Comparison of ENCODE assay signal across 20 cellular contexts in the genomic region with DNA sequence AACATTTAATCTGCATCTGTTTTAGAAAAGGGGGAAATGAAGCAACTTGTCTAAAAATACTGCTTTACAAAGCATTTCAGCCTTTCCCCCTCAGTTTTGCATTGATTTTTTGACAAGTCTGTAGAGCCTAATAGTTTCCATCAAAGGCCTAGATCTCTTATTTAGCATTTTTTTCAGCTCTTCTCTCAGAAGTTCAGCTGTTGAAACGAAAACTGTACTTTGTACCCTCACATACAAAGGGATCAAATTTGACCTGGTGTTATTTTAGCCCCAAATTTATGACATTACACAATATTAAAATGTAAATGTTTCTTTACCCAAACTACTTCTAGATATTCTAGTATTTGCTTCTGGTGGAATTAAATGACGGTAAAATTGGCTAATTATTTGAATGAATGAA. TPM values are rescaled to one million over a fixed set of nuclear protein-coding genes. Genes with fewer than 3 reads are reported as not detected.
DNase-seq lines count a peak whose midpoint lies in the region; ATAC-seq and TF ChIP-seq lines count a peak whose summit lies in the region.
"Had no signal": no experiment of that assay in that cellular context is flagged by ENCODE, and none has a peak within 500 bp of the region (broad histone marks: within the 10 kb centered on the region; RNA-seq: fewer than 3 reads in every experiment).

No MANE protein-coding gene starts in this region.

- H3K27me3 ChIP-seq in liver (ENCODE audit: control insufficient read depth in 4 of 4, insufficient read depth in 4 of 4, low read length in 3 of 4), result no peaks in the 10 kb centered on the region

- H3K27me3 Mint-ChIP-seq in natural killer cell (ENCODE audit: low read depth in 2 of 2), result no peaks in the 10 kb centered on the region
- H3K27me3 Mint-ChIP-seq in natural killer cell treated with Interleukin-12 subunit alpha and Interleukin-12 subunit beta and Interleukin-15 and Interleukin-18, amount 100 ng/mL, for 72 hours, result no peaks in the 10 kb centered on the region

- peaks cover 3 to 33% (median 19%) of the 10 kb centered on the region in 4 donors for H3K4me1 ChIP-seq in liver (ENCODE audit: control insufficient read depth in 4 of 4, insufficient read depth in 4 of 4, low read length in 3 of 4)

- H3K4me3 ChIP-seq in SK-N-MC, result peak overlapping the region; percentile 20; the same call in 1 of the 2 replicates
- no peak overlapping the region for H3K4me3 ChIP-seq in liver (ENCODE audit: low read depth in 1 of 3, low read length in 3 of 3)

- H3K4me1 Mint-ChIP-seq in natural killer cell, result peaks cover 45 to 58% of the 10 kb centered on the region in 2 donors
- H3K4me1 Mint-ChIP-seq in natural killer cell treated with Interleukin-12 subunit alpha and Interleukin-12 subunit beta and Interleukin-15 and Interleukin-18, amount 100 ng/mL, for 72 hours (ENCODE audit: low read depth in 2 of 2), result peaks cover 16 to 22% of the 10 kb centered on the region in 2 donors

- H3K36me3 Mint-ChIP-seq in natural killer cell, result peaks cover 34% of the 10 kb centered on the region
- peaks cover 22% of the 10 kb centered on the region for H3K36me3 Mint-ChIP-seq in natural killer cell treated with Interleukin-12 subunit alpha and Interleukin-12 subunit beta and Interleukin-15 and Interleukin-18, amount 100 ng/mL, for 72 hours

- H3K9me3 Mint-ChIP-seq in natural killer cell, result no peaks in the 10 kb centered on the region
- no peaks in the 10 kb centered on the region for H3K9me3 Mint-ChIP-seq in natural killer cell treated with Interleukin-12 subunit alpha and Interleukin-12 subunit beta and Interleukin-15 and Interleukin-18, amount 100 ng/mL, for 72 hours
- H3K9me3 Mint-ChIP-seq: CD8-positive, alpha-beta T cell; HFFc6 had no signal

- intact Hi-C loops in natural killer cell (cut with micrococcal nuclease), result loop anchor here (5.0 kb wide), 2 partner anchors 67 to 73 kb away; a partner anchor contains a TSS
- intact Hi-C loops in posterior vena cava (cut with DNase I), result no loop called here

- H3K27ac ChIP-seq in SK-N-MC (peak overlapping the region; percentile 92), liver (ENCODE audit: low read depth in 1 of 2, low read length in 2 of 2) (no peak overlapping the region)
- H3K27ac ChIP-seq: 22Rv1, RWPE1 had no signal

- TF ChIP-seq CTCF in natural killer cell (IDR thresholded peaks at IDR 0.05) (no peak), liver (IDR thresholded peaks at IDR 0.05; ENCODE audit: low read depth, low read length, missing input control) (no peak)

- H3K36me3 ChIP-seq in SK-N-MC (ENCODE audit: insufficient read depth, low read length) (peaks cover 79% of the 10 kb centered on the region), liver (ENCODE audit: control insufficient read depth in 4 of 4, insufficient read depth in 3 of 4, low read depth in 1 of 4, low read length in 3 of 4) (peaks cover 3 to 37% (median 23%) of the 10 kb centered on the region in 4 donors)

- ATAC-seq in natural killer cell, result no peak
- ATAC-seq in natural killer cell treated with Interleukin-12 subunit alpha and Interleukin-12 subunit beta and Interleukin-15 and Interleukin-18, amount 100 ng/mL, for 72 hours, result no peak
- ATAC-seq: CD8-positive, alpha-beta T cell; PC-3 had no signal

- DNase-seq in natural killer cell (no peak), SK-N-MC (ENCODE audit: low read depth, low spot score) (no peak), GOT3 (lab: John Stamatoyannopoulos, UW) (no peak), posterior vena cava (ENCODE audit: low spot score) (no peak)
- DNase-seq in natural killer cell treated with Interleukin-12 subunit alpha and Interleukin-12 subunit beta and Interleukin-15 and Interleukin-18, amount 100 ng/mL, for 72 hours (ENCODE audit: low spot score), result no peak
- DNase-seq in stimulated activated CD4-positive, alpha-beta T cell treated with anti-CD3 and anti-CD28 coated beads, Interleukin-1b, Interleukin-23, amount 100 ng/mL, for 48 hours, result no peak
- no peak for DNase-seq in stimulated activated CD4-positive, alpha-beta T cell treated with anti-CD3 and anti-CD28 coated beads, Interleukin-2, amount 100 ng/mL, for 48 hours
- DNase-seq: Calu3; CD8-positive, alpha-beta T cell; EL; HFFc6; NCI-H187 treated with DMSO at 0.1 percent for 48 hours; NCI-H2227 treated with DMSO at 0.1 percent for 48 hours; NCI-H524; PC-3; SIG-M5; T-helper 1 cell had no signal

- H3K9me3 ChIP-seq in SK-N-MC (ENCODE audit: low read depth, low read length) (no peaks in the 10 kb centered on the region), liver (ENCODE audit: control insufficient read depth in 4 of 4, low read length in 3 of 4) (no peaks in the 10 kb centered on the region)

- H3K27ac Mint-ChIP-seq in natural killer cell, result peak overlapping the region in 1 of 2 donors; percentile 70
- H3K27ac Mint-ChIP-seq in natural killer cell treated with Interleukin-12 subunit alpha and Interleukin-12 subunit beta and Interleukin-15 and Interleukin-18, amount 100 ng/mL, for 72 hours, result no peak overlapping the region
- H3K27ac Mint-ChIP-seq: CD8-positive, alpha-beta T cell; HFFc6 had no signal

- TF ChIP-seq RAD21 in liver (IDR thresholded peaks at IDR 0.05), result no peak

- no peak overlapping the region for H3K9ac ChIP-seq in SK-N-MC (ENCODE audit: insufficient read length)
- no peak overlapping the region for H3K9ac ChIP-seq in liver (ENCODE audit: low read depth in 1 of 2, low read length in 2 of 2)

- 52% methylated on average over 2 of the region's 2 CpGs for WGBS in liver

- H3K4me3 Mint-ChIP-seq in natural killer cell, result peak overlapping the region; percentile 49
- no peak overlapping the region for H3K4me3 Mint-ChIP-seq in natural killer cell treated with Interleukin-12 subunit alpha and Interleukin-12 subunit beta and Interleukin-15 and Interleukin-18, amount 100 ng/mL, for 72 hours
- H3K4me3 Mint-ChIP-seq: CD8-positive, alpha-beta T cell; HFFc6 had no signal

TF ChIP-seq in liver, 16 proteins besides CTCF, POLR2A, EP300 and RAD21:
- peak; percentile 70 to 81 for TF ChIP-seq HNF4A (conservative IDR thresholded peaks at IDR 0.05)
- peak; percentile 23 for TF ChIP-seq SP1 (IDR thresholded peaks at IDR 0.05)
- TF ChIP-seq YY1 (IDR thresholded peaks at IDR 0.05), result no peak
- peak; percentile 30 for TF ChIP-seq HNF4G (IDR thresholded peaks at IDR 0.05)
- no peak for TF ChIP-seq GABPA (IDR thresholded peaks at IDR 0.05 in 1 of 2, conservative IDR thresholded peaks at IDR 0.05 in 1 of 2)
- TF ChIP-seq, protein P1, sequence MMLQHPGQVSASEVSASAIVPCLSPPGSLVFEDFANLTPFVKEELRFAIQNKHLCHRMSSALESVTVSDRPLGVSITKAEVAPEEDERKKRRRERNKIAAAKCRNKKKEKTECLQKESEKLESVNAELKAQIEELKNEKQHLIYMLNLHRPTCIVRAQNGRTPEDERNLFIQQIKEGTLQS (IDR thresholded peaks at IDR 0.05), result no peak

RNA-seq across cellular contexts. Expression of a gene that starts 13.0 kb away (rescaled TPM):
- 1,000 to 10,000 TPM in 1 of 3 donors, 100 to 1,000 TPM in 2; 569 to 1,094 (median 800) TPM for total RNA-seq in natural killer cell
- 10 to 100 TPM; 23.4 to 37.7 TPM for total RNA-seq in natural killer cell treated with Interleukin-12 subunit alpha and Interleukin-12 subunit beta and Interleukin-15 and Interleukin-18, amount 100 ng/mL, for 72 hours
- 10 to 100 TPM; 28.4 to 62.8 TPM for total RNA-seq in liver
- polyA plus RNA-seq in liver, result 10 to 100 TPM; 20.4 to 44.7 TPM
- 10 to 100 TPM; 88.3 to 95.7 TPM for total RNA-seq in posterior vena cava

Comparison
In these comparisons a context has a peak if more than half of its experiments do, and no peak if none do; other contexts are left out.
1. RNA of a gene that starts 13.0 kb away (total RNA-seq): 569 to 1,094 TPM in natural killer cell; 88.3 to 95.7 TPM in posterior vena cava, 28.4 to 62.8 TPM in liver and 23.4 to 37.7 TPM in natural killer cell treated with Interleukin-12 subunit alpha and Interleukin-12 subunit beta and Interleukin-15 and Interleukin-18, amount 100 ng/mL, for 72 hours; every median in the first group is over 4 times any median in the second.